1 cellular context compared by ENCODE assay signal in the genomic region with DNA sequence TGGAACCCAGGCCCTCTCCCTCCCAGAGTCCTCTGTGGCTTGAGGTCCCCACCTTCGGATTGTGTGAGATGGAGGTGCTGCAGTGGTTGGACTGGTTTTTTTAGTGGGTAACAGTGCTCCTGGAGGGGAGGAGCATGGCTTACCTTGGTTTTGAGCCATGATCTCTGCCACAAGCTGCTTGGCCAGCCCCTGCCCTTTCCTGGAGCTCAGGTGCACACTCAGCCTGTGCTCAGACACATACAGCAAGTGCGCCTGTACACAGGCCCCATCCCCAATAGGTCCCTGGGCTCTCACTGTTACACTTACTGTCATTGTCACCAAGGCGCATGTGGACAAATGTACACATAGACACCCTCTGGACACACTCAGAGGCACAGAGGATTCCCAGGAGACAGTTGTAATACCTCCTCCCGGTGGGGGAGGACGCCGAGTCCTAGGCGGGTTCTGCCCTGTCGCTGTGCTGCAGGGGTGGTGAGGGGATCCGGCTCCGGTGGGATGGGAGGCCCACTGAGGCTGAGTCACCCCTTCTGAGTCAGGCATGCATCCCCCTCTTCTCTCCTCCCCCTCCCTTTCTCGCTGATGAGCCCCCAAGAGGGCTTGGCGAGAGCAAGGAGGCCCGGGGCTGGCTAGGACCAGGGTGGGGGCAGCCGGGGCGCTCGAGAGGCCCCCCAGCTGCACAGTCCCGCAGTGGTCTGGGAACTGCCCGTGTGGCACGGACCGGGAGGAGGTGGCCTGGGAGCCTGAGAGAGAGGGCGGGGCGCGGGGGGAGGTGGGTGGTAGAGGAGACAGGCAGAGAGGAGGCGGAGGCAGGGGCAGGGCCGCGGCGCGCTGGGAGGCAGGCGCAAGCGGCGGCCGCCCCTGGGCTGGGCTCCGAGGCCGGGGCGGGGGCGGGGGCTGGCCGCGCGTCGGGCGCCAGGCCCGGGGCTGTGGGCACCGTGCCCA.
TF ChIP-seq lines count a peak whose summit lies in the region.

No MANE protein-coding gene starts in this region.

TF ChIP-seq in HepG2, 621 proteins besides CTCF, POLR2A, EP300 and RAD21 (continued from another document):
- TF ChIP-seq ZFYVE20 (CRISPR knock-in tag; IDR thresholded peaks at IDR 0.05; ENCODE audit: borderline replicate concordance, low read depth): no peak
- peak; percentile 94 for TF ChIP-seq ZNF616 (CRISPR knock-in tag; IDR thresholded peaks at IDR 0.05; ENCODE audit: low read depth)
- TF ChIP-seq MAFK (conservative IDR thresholded peaks at IDR 0.05 in 1 of 2, IDR thresholded peaks at IDR 0.05 in 1 of 2; ENCODE audit: low read length in 2 of 2): no peak
- TF ChIP-seq, protein P1, sequence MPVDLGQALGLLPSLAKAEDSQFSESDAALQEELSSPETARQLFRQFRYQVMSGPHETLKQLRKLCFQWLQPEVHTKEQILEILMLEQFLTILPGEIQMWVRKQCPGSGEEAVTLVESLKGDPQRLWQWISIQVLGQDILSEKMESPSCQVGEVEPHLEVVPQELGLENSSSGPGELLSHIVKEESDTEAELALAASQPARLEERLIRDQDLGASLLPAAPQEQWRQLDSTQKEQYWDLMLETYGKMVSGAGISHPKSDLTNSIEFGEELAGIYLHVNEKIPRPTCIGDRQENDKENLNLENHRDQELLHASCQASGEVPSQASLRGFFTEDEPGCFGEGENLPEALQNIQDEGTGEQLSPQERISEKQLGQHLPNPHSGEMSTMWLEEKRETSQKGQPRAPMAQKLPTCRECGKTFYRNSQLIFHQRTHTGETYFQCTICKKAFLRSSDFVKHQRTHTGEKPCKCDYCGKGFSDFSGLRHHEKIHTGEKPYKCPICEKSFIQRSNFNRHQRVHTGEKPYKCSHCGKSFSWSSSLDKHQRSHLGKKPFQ (CRISPR knock-in tag; IDR thresholded peaks at IDR 0.05; ENCODE audit: insufficient replicate concordance): no peak
- no peak for TF ChIP-seq REL (CRISPR knock-in tag; conservative IDR thresholded peaks at IDR 0.05)
- TF ChIP-seq ELF1 (CRISPR knock-in tag; IDR thresholded peaks at IDR 0.05): no peak
- no peak for TF ChIP-seq ZNF136 (CRISPR knock-in tag; IDR thresholded peaks at IDR 0.05; ENCODE audit: low read depth)
- no peak for TF ChIP-seq ZNF280B (CRISPR knock-in tag; IDR thresholded peaks at IDR 0.05; ENCODE audit: borderline replicate concordance)
- peak; percentile 85 for TF ChIP-seq THAP9 (CRISPR knock-in tag; IDR thresholded peaks at IDR 0.05; ENCODE audit: borderline replicate concordance)
- peak; percentile 35; the same call in 1 of the 2 replicates for TF ChIP-seq KDM3A (CRISPR knock-in tag; IDR thresholded peaks at IDR 0.05; ENCODE audit: low read depth)
- TF ChIP-seq ZNF253 (CRISPR knock-in tag; IDR thresholded peaks at IDR 0.05; ENCODE audit: borderline replicate concordance): no peak
- TF ChIP-seq ZNF143 (CRISPR knock-in tag; IDR thresholded peaks at IDR 0.05): no peak
- TF ChIP-seq DNMT3B (CRISPR knock-in tag; conservative IDR thresholded peaks at IDR 0.05): no peak
- TF ChIP-seq ATF7 (IDR thresholded peaks at IDR 0.05): no peak
- peak; percentile 49; the same call in 1 of the 2 replicates for TF ChIP-seq ATF7 (CRISPR knock-in tag; IDR thresholded peaks at IDR 0.05)
- TF ChIP-seq NR3C1 (CRISPR knock-in tag; IDR thresholded peaks at IDR 0.05): no peak
- TF ChIP-seq CEBPG (CRISPR knock-in tag; IDR thresholded peaks at IDR 0.05): no peak
- TF ChIP-seq, protein P2, sequence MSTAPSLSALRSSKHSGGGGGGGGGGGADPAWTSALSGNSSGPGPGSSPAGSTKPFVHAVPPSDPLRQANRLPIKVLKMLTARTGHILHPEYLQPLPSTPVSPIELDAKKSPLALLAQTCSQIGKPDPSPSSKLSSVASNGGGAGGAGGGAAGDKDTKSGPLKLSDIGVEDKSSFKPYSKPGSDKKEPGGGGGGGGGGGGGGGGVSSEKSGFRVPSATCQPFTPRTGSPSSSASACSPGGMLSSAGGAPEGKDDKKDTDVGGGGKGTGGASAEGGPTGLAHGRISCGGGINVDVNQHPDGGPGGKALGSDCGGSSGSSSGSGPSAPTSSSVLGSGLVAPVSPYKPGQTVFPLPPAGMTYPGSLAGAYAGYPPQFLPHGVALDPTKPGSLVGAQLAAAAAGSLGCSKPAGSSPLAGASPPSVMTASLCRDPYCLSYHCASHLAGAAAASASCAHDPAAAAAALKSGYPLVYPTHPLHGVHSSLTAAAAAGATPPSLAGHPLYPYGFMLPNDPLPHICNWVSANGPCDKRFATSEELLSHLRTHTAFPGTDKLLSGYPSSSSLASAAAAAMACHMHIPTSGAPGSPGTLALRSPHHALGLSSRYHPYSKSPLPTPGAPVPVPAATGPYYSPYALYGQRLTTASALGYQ (CRISPR knock-in tag; IDR thresholded peaks at IDR 0.05): no peak
